In the genomic region with DNA sequence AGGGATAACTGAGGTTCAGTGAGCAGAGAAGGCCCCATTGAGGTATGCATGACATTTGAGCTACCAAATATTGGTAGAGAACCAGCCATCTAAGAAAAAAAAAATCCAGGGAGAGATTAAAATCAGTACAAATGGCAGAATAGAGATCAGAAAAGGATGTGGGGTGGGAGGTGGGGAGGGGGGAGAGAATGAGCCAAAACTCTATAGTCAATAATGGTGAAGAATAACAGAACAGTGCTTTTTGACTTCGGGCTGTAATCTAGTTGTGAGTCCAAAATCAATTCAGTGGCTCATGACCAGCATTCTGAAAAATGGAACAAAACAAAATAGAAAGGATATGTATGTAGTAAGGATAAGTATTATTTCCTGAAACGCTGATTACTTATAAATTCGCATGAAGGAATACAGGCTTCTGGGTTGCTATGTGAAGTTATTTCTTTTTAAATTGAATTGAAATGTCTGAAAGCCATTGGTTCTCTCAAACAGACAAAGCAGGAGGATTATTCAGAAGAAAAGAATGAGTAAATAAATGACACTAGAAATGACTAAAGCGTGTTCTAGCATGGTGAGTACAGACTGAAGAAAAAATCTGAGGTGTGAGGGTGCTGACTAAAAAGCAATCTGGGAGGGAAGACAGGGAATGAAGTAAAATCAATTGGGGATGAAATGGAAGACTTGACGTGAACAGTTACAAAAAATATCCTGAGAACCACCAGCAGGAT, we compare ENCODE assay signal across 1 cellular context.
TF ChIP-seq lines count a peak whose summit lies in the region.

No MANE protein-coding gene starts in this region.

TF ChIP-seq in HCT116, 20 proteins besides CTCF, POLR2A, EP300 and RAD21:
- TF ChIP-seq ELF1 (IDR thresholded peaks at IDR 0.05; ENCODE audit: borderline replicate concordance, low read depth): 0 out of 2 replicates have a peak, but pooled peaks have one; percentile 8
- TF ChIP-seq CEBPB (IDR thresholded peaks at IDR 0.05; ENCODE audit: low read depth): no peak
- no peak for TF ChIP-seq ZNF274 (IDR thresholded peaks at IDR 0.05; ENCODE audit: low read depth, low read length)
